In genomic region chr22:37677628-37677974, GRCh38 we compare ENCODE assay signal across 6 cellular contexts. TPM values are rescaled to one million over a fixed set of nuclear protein-coding genes. Genes with fewer than 3 reads are reported as not detected.
DNase-seq lines count a peak whose midpoint lies in the region; TF ChIP-seq lines count a peak whose summit lies in the region.
"Not testable (repeated sequence)": the region's sequence is repeated elsewhere in the genome, so short reads cannot be mapped to it uniquely, and the experiment has no call there.

No MANE protein-coding gene starts in this region.

- peak overlapping the region in 4 of 5 donors; percentile 35 to 99 (median 98) for H3K9ac ChIP-seq in subcutaneous abdominal adipose tissue (ENCODE audit: low read length in 5 of 5)

- H3K4me1 ChIP-seq in DOHH2 (ENCODE audit: control insufficient read depth, low read length) (peaks cover 55% of the 10 kb centered on the region), PC-9 (replicated peaks; ENCODE audit: insufficient read depth) (peaks cover 56% of the 10 kb centered on the region), adrenal gland (replicated peaks in 1 of 2) (peaks cover 20 to 32% of the 10 kb centered on the region in 2 donors), muscle layer of duodenum (ENCODE audit: control insufficient read depth in 1 of 2, insufficient read depth in 2 of 2, low read length in 2 of 2) (peaks cover 10 to 40% of the 10 kb centered on the region in 2 donors), subcutaneous abdominal adipose tissue (ENCODE audit: control insufficient read depth in 5 of 5, insufficient read depth in 5 of 5, low read length in 5 of 5) (peaks cover 15 to 55% (median 52%) of the 10 kb centered on the region in 5 donors)

- intact Hi-C loops in PC-9 (cut with micrococcal nuclease; ENCODE audit: unreplicated experiment), result loop anchor here (1.0 to 10.0 kb wide), 2 partner anchors 76 to 133 kb away; no protein-coding TSS in a partner anchor
- intact Hi-C loops in adrenal gland (cut with DNase I), result not testable (repeated sequence)

- not testable (repeated sequence) for H3K79me2 ChIP-seq in DOHH2 (ENCODE audit: control insufficient read depth, low read length); PC-9 (ENCODE audit: low read depth)

- H3K4me2 ChIP-seq in DOHH2 (ENCODE audit: low read length), result peak overlapping the region; percentile 87
- H3K4me2 ChIP-seq in PC-9, result peak overlapping the region; percentile 88

- peak overlapping the region; percentile 79 for H3K27ac ChIP-seq in DOHH2 (ENCODE audit: low read depth, low read length)
- not testable (repeated sequence) for H3K27ac ChIP-seq in PC-9
- peak overlapping the region in 4 of 5 donors; percentile 85 to 98 (median 94) for H3K27ac ChIP-seq in adrenal gland
- H3K27ac ChIP-seq in muscle layer of duodenum (ENCODE audit: low read length), result peak overlapping the region; percentile 89
- peak overlapping the region; percentile 100 for H3K27ac ChIP-seq in subcutaneous abdominal adipose tissue (ENCODE audit: low read depth, low read length)

- not testable (repeated sequence) for H3K9me2 ChIP-seq in DOHH2 (replicated peaks; ENCODE audit: control insufficient read depth, low read length); PC-9 (ENCODE audit: insufficient read depth)

- CTCF ChIA-PET in PC-9 (lab: Charles Lee), result interaction anchor here (0.6 kb wide), 2 partner anchors 132 to 210 kb away, joined by 6 to 7 read pairs; no protein-coding TSS in a partner anchor

- H2AFZ ChIP-seq in PC-9, result not testable (repeated sequence)

- not testable (repeated sequence) for H3K36me3 ChIP-seq in DOHH2 (ENCODE audit: control insufficient read depth, low read length); PC-9 (ENCODE audit: low read depth); muscle layer of duodenum (ENCODE audit: control insufficient read depth in 1 of 2, insufficient read depth in 2 of 2, low read length in 2 of 2)
- peaks cover 0 to 12% of the 10 kb centered on the region in 2 donors for H3K36me3 ChIP-seq in adrenal gland (replicated peaks in 1 of 2)
- H3K36me3 ChIP-seq in subcutaneous abdominal adipose tissue (ENCODE audit: control insufficient read depth in 5 of 5, insufficient read depth in 5 of 5, low read length in 5 of 5), result peaks cover 0 to 19% (median 18%) of the 10 kb centered on the region in 5 donors

- WGBS in adrenal gland, 4 donors, result 70 to 80% (median 74%) methylated on average over 11 of the region's 11 CpGs

- H3F3A ChIP-seq in DOHH2 (ENCODE audit: control insufficient read depth, insufficient read depth) (peaks cover 21% of the 10 kb centered on the region), PC-9 (ENCODE audit: insufficient read depth, low read depth) (peaks cover 47% of the 10 kb centered on the region)

- peak overlapping the region; percentile 74 for H3K4me3 ChIP-seq in DOHH2 (ENCODE audit: low read length)
- peak overlapping the region; percentile 56; the same call in 1 of the 2 replicates for H3K4me3 ChIP-seq in PC-9
- H3K4me3 ChIP-seq in adrenal gland, result peak overlapping the region in 2 of 4 donors; percentile 44 to 79
- peak overlapping the region; percentile 72 for H3K4me3 ChIP-seq in fibroblast of the aortic adventitia (ENCODE audit: low read depth, low read length)
- H3K4me3 ChIP-seq in muscle layer of duodenum (ENCODE audit: low read depth in 1 of 2, low read length in 2 of 2), result peak overlapping the region; percentile 60 to 80
- peak overlapping the region; percentile 84 to 92 (median 87) for H3K4me3 ChIP-seq in subcutaneous abdominal adipose tissue (ENCODE audit: low read depth in 1 of 5, low read length in 5 of 5)

- not testable (repeated sequence) for H4K20me1 ChIP-seq in DOHH2 (ENCODE audit: control insufficient read depth, insufficient read depth, low read depth, low read length); PC-9 (ENCODE audit: insufficient read depth)

- not testable (repeated sequence) for H3K9me3 ChIP-seq in DOHH2 (ENCODE audit: control insufficient read depth, insufficient read depth, low read length); PC-9 (ENCODE audit: insufficient read depth, low read depth); adrenal gland (replicated peaks in 1 of 3); muscle layer of duodenum (ENCODE audit: control insufficient read depth in 1 of 2, low read length in 2 of 2); subcutaneous abdominal adipose tissue (ENCODE audit: control insufficient read depth in 5 of 5, low read length in 5 of 5)

- TF ChIP-seq POLR2A in adrenal gland (IDR thresholded peaks at IDR 0.05), result not testable (repeated sequence)

- not testable (repeated sequence) for TF ChIP-seq CTCF in DOHH2 (IDR thresholded peaks at IDR 0.05; ENCODE audit: low read depth, low read length, poor library complexity, severe bottlenecking); PC-9 (conservative IDR thresholded peaks at IDR 0.05); adrenal gland (IDR thresholded peaks at IDR 0.05); fibroblast of the aortic adventitia (IDR thresholded peaks at IDR 0.05; ENCODE audit: insufficient read depth, low read length)

- POLR2A ChIA-PET in PC-9 (lab: Charles Lee; ENCODE audit: unreplicated experiment), result interaction anchor here (0.6 kb wide), 2 partner anchors 107 to 393 kb away, joined by 6 to 8 read pairs; no protein-coding TSS in a partner anchor

- BruUV-seq in PC-9 (replicated peaks; lab: Mats Ljungman, UMichigan), result not testable (repeated sequence)

- H3K27me3 ChIP-seq in DOHH2 (ENCODE audit: control insufficient read depth, low read length); PC-9 (ENCODE audit: insufficient read depth, low read depth); adrenal gland; muscle layer of duodenum (ENCODE audit: low read depth, low read length); subcutaneous abdominal adipose tissue (ENCODE audit: control insufficient read depth in 5 of 5, insufficient read depth in 4 of 5, low read length in 5 of 5): not testable (repeated sequence)

- DNase-seq in PC-9; adrenal gland; fibroblast of the aortic adventitia (ENCODE audit: low read depth): not testable (repeated sequence)

RNA-seq across cellular contexts. Expression of gene LGALS1, which starts 2.2 kb away (rescaled TPM):
- 734 and 791 TPM in 2 replicates for total RNA-seq in PC-9 (2021)
- total RNA-seq in adrenal gland, result 1,000 to 10,000 TPM in 3 of 8 donors, 100 to 1,000 TPM in 5; 623 to 2,904 (median 918) TPM
- polyA plus RNA-seq in adrenal gland, result 1,000 to 10,000 TPM in 2 of 3 donors, 100 to 1,000 TPM in 1; 588 to 4,628 (median 4,577) TPM
- total RNA-seq in fibroblast of the aortic adventitia (ENCODE audit: low replicate concordance), result 3,846 and 5,734 TPM in 2 replicates

RNA-seq across cellular contexts. Expression of gene NOL12, which starts 8.5 kb away (rescaled TPM):
- total RNA-seq in PC-9 (2021) (42.1 and 44.3 TPM in 2 replicates), adrenal gland (10 to 100 TPM; 23.2 to 51.1 (median 39.3) TPM), fibroblast of the aortic adventitia (ENCODE audit: low replicate concordance) (12.7 and 14.0 TPM in 2 replicates)
- 10 to 100 TPM; 26.7 to 90.7 (median 73.8) TPM for polyA plus RNA-seq in adrenal gland

RNA-seq across cellular contexts. Expression of gene PDXP, which starts 19.1 kb away (rescaled TPM):
- total RNA-seq in PC-9 (2021), result 10.9 and 13.5 TPM in 2 replicates
- total RNA-seq in adrenal gland, result 10 to 100 TPM; 16.2 to 49.7 (median 20.9) TPM
- polyA plus RNA-seq in adrenal gland, result 10 to 100 TPM in 2 of 3 donors, 1 to 10 TPM in 1; 10.0 to 41.9 (median 13.4) TPM
- 3.4 and 7.4 TPM in 2 replicates for total RNA-seq in fibroblast of the aortic adventitia (ENCODE audit: low replicate concordance)

RNA-seq across cellular contexts. Expression of gene TRIOBP, which starts 19.2 kb away (rescaled TPM):
- total RNA-seq in PC-9 (2021) (170 and 172 TPM in 2 replicates), adrenal gland (100 to 1,000 TPM in 6 of 8 donors, 10 to 100 TPM in 2; 57.7 to 146 (median 105) TPM), fibroblast of the aortic adventitia (ENCODE audit: low replicate concordance) (150 and 151 TPM in 2 replicates)
- polyA plus RNA-seq in adrenal gland, result 10 to 100 TPM; 24.6 to 43.1 (median 29.6) TPM

RNA-seq across cellular contexts. Expression of gene SH3BP1, which starts 38.1 kb away (rescaled TPM):
- total RNA-seq in PC-9 (2021) (52.1 and 60.5 TPM in 2 replicates), adrenal gland (10 to 100 TPM in 5 of 8 donors, 1 to 10 TPM in 3; 8.1 to 18.7 (median 10.6) TPM), fibroblast of the aortic adventitia (ENCODE audit: low replicate concordance) (1.8 and 4.6 TPM in 2 replicates)
- 10 to 100 TPM in 1 of 3 donors, 1 to 10 TPM in 2; 2.4 to 27.3 (median 9.8) TPM for polyA plus RNA-seq in adrenal gland
